ENCODE assay signal across 8 cellular contexts in genomic region chr20:48827880-48828733, GRCh38. TPM values are rescaled to one million over a fixed set of nuclear protein-coding genes. Genes with fewer than 3 reads are reported as not detected.
DNase-seq lines count a peak whose midpoint lies in the region; ATAC-seq and TF ChIP-seq lines count a peak whose summit lies in the region.

Gene PREX1, minus strand, starts transcription at chr20:48827999. Its CDS starts 139 bp downstream, at chr20:48827860.

- peak within 1 kb of the TSS; percentile 92 to 97 (median 95) for H3K4me2 ChIP-seq in BLaER1 treated with 17β-estradiol and CSF1 and Interleukin-3, amounts not matched to agents 10 nM and 100 nM

- TF ChIP-seq CTCF in omental fat pad (IDR thresholded peaks at IDR 0.05) (no peak), suprapubic skin (IDR thresholded peaks at IDR 0.05) (no peak)

- peaks cover 0 to 6% (median 0%) of the 10 kb centered on the region in 11 experiments; a peak in 3 of 22 replicates for H3K36me3 ChIP-seq in BLaER1 treated with 17β-estradiol and CSF1 and Interleukin-3, amounts not matched to agents 10 nM and 100 nM
- no peaks in the 10 kb centered on the region for H3K36me3 ChIP-seq in suprapubic skin

- peak within 1 kb of the TSS; percentile 68 to 88 (median 76) for H3K27ac ChIP-seq in BLaER1 treated with 17β-estradiol and CSF1 and Interleukin-3, amounts not matched to agents 10 nM and 100 nM
- peak within 1 kb of the TSS; percentile 73 for H3K27ac ChIP-seq in suprapubic skin

- WGBS in suprapubic skin: 17% methylated on average over 15 of the region's 122 CpGs

- H3K9ac ChIP-seq in BLaER1 treated with 17β-estradiol and CSF1 and Interleukin-3, amounts not matched to agents 10 nM and 100 nM: peak within 1 kb of the TSS; percentile 71 to 98 (median 83)

- ATAC-seq in GM19324 (IDR thresholded peaks at IDR 0.05; ENCODE audit: low FRiP score, unreplicated experiment): peak; percentile 66
- peak; percentile 31 for ATAC-seq in HG03558 (IDR thresholded peaks at IDR 0.05; ENCODE audit: extremely low read depth, unreplicated experiment)
- peak; percentile 52 for ATAC-seq in omental fat pad (ENCODE audit: low FRiP score)

- H4K20me1 ChIP-seq in BLaER1 treated with 17β-estradiol and CSF1 and Interleukin-3, amounts not matched to agents 10 nM and 100 nM: peaks cover 0 to 30% (median 16%) of the 10 kb centered on the region in 11 experiments; a peak in 13 of 22 replicates

- TF ChIP-seq POLR2A in suprapubic skin (IDR thresholded peaks at IDR 0.05): no peak

- H3K4me1 ChIP-seq in BLaER1 treated with 17β-estradiol and CSF1 and Interleukin-3, amounts not matched to agents 10 nM and 100 nM: peaks cover 49 to 81% (median 69%) of the 10 kb centered on the region in 10 experiments
- H3K4me1 ChIP-seq in suprapubic skin: peaks cover 58% of the 10 kb centered on the region

- H3K27me3 ChIP-seq in BLaER1 treated with 17β-estradiol and CSF1 and Interleukin-3, amounts not matched to agents 10 nM and 100 nM: peaks cover 0 to 56% (median 46%) of the 10 kb centered on the region in 11 experiments; a peak in 18 of 22 replicates
- peaks cover 19% of the 10 kb centered on the region for H3K27me3 ChIP-seq in suprapubic skin

- DNase-seq in SK-N-DZ (ENCODE audit: low spot score): peak; percentile 52
- peak; percentile 84 for DNase-seq in activated naive CD4-positive, alpha-beta T cell treated with Interleukin-2 at 50 U/mL for 16 hours
- DNase-seq in glomerular endothelial cell (ENCODE audit: extremely low read depth, low read depth, low spot score): no peak
- DNase-seq in omental fat pad (ENCODE audit: low spot score): no peak
- DNase-seq in suprapubic skin (ENCODE audit: low spot score in 2 of 2): peak in 1 of 2 donors; percentile 72

- H3K9me3 ChIP-seq in BLaER1 treated with 17β-estradiol and CSF1 and Interleukin-3, amounts not matched to agents 10 nM and 100 nM (replicated peaks in 1 of 11): no peaks in the 10 kb centered on the region
- no peaks in the 10 kb centered on the region for H3K9me3 ChIP-seq in suprapubic skin

- no peak for TF ChIP-seq EP300 in suprapubic skin (IDR thresholded peaks at IDR 0.05)

- H3K4me3 ChIP-seq in BLaER1 treated with 17β-estradiol and CSF1 and Interleukin-3, amounts not matched to agents 10 nM and 100 nM: peak within 1 kb of the TSS; percentile 68 to 98 (median 78)
- H3K4me3 ChIP-seq in suprapubic skin: peak within 1 kb of the TSS; percentile 71

RNA-seq across cellular contexts. Expression of gene PREX1, which starts in this region (rescaled TPM):
- 3.9 and 4.7 TPM in 2 replicates for polyA plus RNA-seq in SK-N-DZ (2014; cell fraction: cytosol; rRNA removed)
- 5.1 and 11.4 TPM in 2 replicates for polyA plus RNA-seq in SK-N-DZ (2014; cell fraction: nucleus; rRNA removed)
- total RNA-seq in glomerular endothelial cell (84.9 and 105 TPM in 2 replicates), omental fat pad (100 to 1,000 TPM in 1 of 4 donors, 10 to 100 TPM in 3; 29.5 to 121 (median 40.9) TPM), suprapubic skin (10 to 100 TPM in 2 of 4 donors, 1 to 10 TPM in 2; 4.7 to 15.1 (median 10.2) TPM)

Comparison
In these comparisons a context has a peak if more than half of its experiments do, and no peak if none do; other contexts are left out.
1. DNase-seq: peak in SK-N-DZ (single experiment) and activated naive CD4-positive, alpha-beta T cell treated with Interleukin-2 at 50 U/mL for 16 hours (single experiment); none in glomerular endothelial cell (single experiment) and omental fat pad (single experiment).
2. Peak in every context shown above with its lines, with median percentiles within 50 percentile points of each other: ATAC-seq.